29 cellular contexts compared by ENCODE assay signal in the genomic region with DNA sequence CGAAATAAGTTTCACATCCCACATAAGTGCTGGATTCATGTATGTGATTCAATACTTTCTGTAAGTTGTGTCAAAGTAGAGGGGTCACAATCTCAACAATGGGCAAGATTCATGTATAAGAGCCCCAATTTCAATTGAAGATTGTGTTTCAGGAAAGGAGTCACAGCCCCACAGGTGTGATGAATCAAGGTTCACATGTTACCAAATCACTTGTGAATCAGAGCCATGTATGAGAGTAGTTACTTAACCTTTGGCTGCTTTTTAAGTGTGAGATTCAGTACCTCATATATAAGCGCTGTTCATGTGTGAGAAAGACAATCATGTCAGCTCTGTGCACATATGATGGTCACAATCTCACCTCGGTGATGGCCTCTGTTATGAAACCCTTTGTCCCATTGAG.
"Had no signal": no experiment of that assay in that cellular context is flagged by ENCODE, and none has a peak within 500 bp of the region (broad histone marks: within the 10 kb centered on the region; RNA-seq: fewer than 3 reads in every experiment).

No MANE protein-coding gene starts in this region.

- H3K27me3 Mint-ChIP-seq: progenitor cell of endocrine pancreas; stimulated activated memory B cell treated with anti-CD40 and anti-IgM and Interleukin-4, amounts not matched to agents 10 μg/mL and 1 μg/mL and 100 μg/mL, for 72 hours; stimulated activated naive CD8-positive, alpha-beta T cell treated with anti-CD3 and anti-CD28 coated beads, Interleukin-15, amount 100 ng/mL, for 72 hours; type B pancreatic cell had no signal

- H3K27me3 ChIP-seq: neural progenitor cell, ovary, right lobe of liver, sigmoid colon, suprapubic skin, testis, tibial artery, transverse colon, upper lobe of right lung, uterus had no signal

- DNase-seq: natural killer cell; occipital lobe; ovary; posterior cingulate gyrus; psoas muscle; right cardiac atrium; right lobe of liver; sigmoid colon; small intestine; stimulated activated CD4-positive, alpha-beta T cell treated with anti-CD3 and anti-CD28 coated beads, Interleukin-15, amount 100 ng/mL, for 24 hours; stimulated activated CD4-positive, alpha-beta T cell treated with anti-CD3 and anti-CD28 coated beads, Interleukin-2, amount 100 ng/mL, for 24 hours; stimulated activated CD4-positive, alpha-beta T cell treated with anti-CD3 and anti-CD28 coated beads, Interleukin-2, amount 100 ng/mL, for 48 hours; stimulated activated CD4-positive, alpha-beta T cell treated with anti-CD3 and anti-CD28 coated beads, Interleukin-4, amount 100 ng/mL, for 24 hours; stimulated activated naive CD4-positive, alpha-beta T cell; stimulated activated naive CD8-positive, alpha-beta T cell treated with anti-CD3 and anti-CD28 coated beads, Interleukin-15, amount 100 ng/mL, for 72 hours; stimulated activated naive CD8-positive, alpha-beta T cell treated with anti-CD3 and anti-CD28 coated beads, Interleukin-15, Interleukin-2, amounts not matched to agents 100 U/mL and 50 U/mL, for 24 hours; substantia nigra; testis; tibial artery; transverse colon; upper lobe of right lung; uterus had no signal

- H3K9me3 Mint-ChIP-seq: natural killer cell; nephron; neural progenitor cell; stimulated activated memory B cell treated with anti-CD40 and anti-IgM and Interleukin-4, amounts not matched to agents 10 μg/mL and 1 μg/mL and 100 μg/mL, for 72 hours; stimulated activated naive CD8-positive, alpha-beta T cell treated with anti-CD3 and anti-CD28 coated beads, Interleukin-15, amount 100 ng/mL, for 72 hours; type B pancreatic cell had no signal

- H3K27ac ChIP-seq: neural progenitor cell, ovary, parathyroid adenoma, psoas muscle, right lobe of liver, sigmoid colon, suprapubic skin, testis, tibial artery, transverse colon, upper lobe of right lung, uterus had no signal

- H3K4me3 Mint-ChIP-seq: natural killer cell; nephron; neural progenitor cell; stimulated activated memory B cell treated with anti-CD40 and anti-IgM and Interleukin-4, amounts not matched to agents 10 μg/mL and 1 μg/mL and 100 μg/mL, for 72 hours; stimulated activated naive CD8-positive, alpha-beta T cell treated with anti-CD3 and anti-CD28 coated beads, Interleukin-15, amount 100 ng/mL, for 72 hours; type B pancreatic cell had no signal

- H3K36me3 ChIP-seq: neural progenitor cell, ovary, right lobe of liver, sigmoid colon, suprapubic skin, tibial artery, transverse colon, upper lobe of right lung, uterus had no signal

- H3K36me3 Mint-ChIP-seq: natural killer cell; neural progenitor cell; stimulated activated memory B cell treated with anti-CD40 and anti-IgM and Interleukin-4, amounts not matched to agents 10 μg/mL and 1 μg/mL and 100 μg/mL, for 72 hours; type B pancreatic cell had no signal

- H3K9me3 ChIP-seq: ovary, psoas muscle, right lobe of liver, sigmoid colon, suprapubic skin, testis, tibial artery, transverse colon, upper lobe of right lung, uterus had no signal

- ATAC-seq: natural killer cell; psoas muscle; right cardiac atrium; right lobe of liver; stimulated activated memory B cell treated with anti-CD40 and anti-IgM and Interleukin-4, amounts not matched to agents 10 μg/mL and 1 μg/mL and 100 μg/mL, for 72 hours; stimulated activated naive CD8-positive, alpha-beta T cell treated with anti-CD3 and anti-CD28 coated beads, Interleukin-15, Interleukin-2, amounts not matched to agents 100 U/mL and 50 U/mL, for 24 hours; upper lobe of right lung had no signal

- H3K4me1 ChIP-seq: neural progenitor cell, parathyroid adenoma, psoas muscle, right lobe of liver, sigmoid colon, suprapubic skin, testis, tibial artery, transverse colon, upper lobe of right lung, uterus had no signal

- H3K4me3 ChIP-seq: neural progenitor cell, ovary, psoas muscle, right lobe of liver, sigmoid colon, suprapubic skin, testis, tibial artery, transverse colon, upper lobe of right lung, uterus had no signal

- H3K4me1 Mint-ChIP-seq: natural killer cell; nephron; neural progenitor cell; stimulated activated memory B cell treated with anti-CD40 and anti-IgM and Interleukin-4, amounts not matched to agents 10 μg/mL and 1 μg/mL and 100 μg/mL, for 72 hours; stimulated activated naive CD8-positive, alpha-beta T cell treated with anti-CD3 and anti-CD28 coated beads, Interleukin-15, amount 100 ng/mL, for 72 hours had no signal

- H3K27ac Mint-ChIP-seq: natural killer cell; nephron; neural progenitor cell; progenitor cell of endocrine pancreas; stimulated activated memory B cell treated with anti-CD40 and anti-IgM and Interleukin-4, amounts not matched to agents 10 μg/mL and 1 μg/mL and 100 μg/mL, for 72 hours; stimulated activated naive CD8-positive, alpha-beta T cell treated with anti-CD3 and anti-CD28 coated beads, Interleukin-15, amount 100 ng/mL, for 72 hours; type B pancreatic cell had no signal
